Comparison of ENCODE assay signal across 18 cellular contexts in genomic region chr9:114682846-114683245, GRCh38. TPM values are rescaled to one million over a fixed set of nuclear protein-coding genes. Genes with fewer than 3 reads are reported as not detected.
A peak's percentile ranks its signal among the peaks of the same experiment; 100 is the strongest.
DNase-seq lines count a peak whose midpoint lies in the region; ATAC-seq lines count a peak whose summit lies in the region.
"Had no signal": no experiment of that assay in that cellular context is flagged by ENCODE, and none has a peak within 500 bp of the region (broad histone marks: within the 10 kb centered on the region; RNA-seq: fewer than 3 reads in every experiment).

No MANE protein-coding gene starts in this region.

- intact Hi-C loops in activated CD4-positive, alpha-beta memory T cell treated with anti-CD3 and anti-CD28 coated beads for 36 hours (cut with micrococcal nuclease) = loop anchor here (1.0 kb wide), 3 partner anchors 36 to 331 kb away; no protein-coding TSS in a partner anchor
- intact Hi-C loops in left ventricle myocardium superior (cut with micrococcal nuclease) = no loop called here

- no peaks in the 10 kb centered on the region for H3K36me3 ChIP-seq in mesenchymal stem cell (ENCODE audit: control insufficient read depth in 1 of 2, insufficient read depth in 2 of 2, low read depth in 1 of 2, low read length in 2 of 2)
- H3K36me3 ChIP-seq: BE2C had no signal

- no peaks in the 10 kb centered on the region for H3K27me3 Mint-ChIP-seq in activated CD4-positive, alpha-beta memory T cell treated with anti-CD3 and anti-CD28 coated beads for 36 hours
- peaks cover 13% of the 10 kb centered on the region for H3K27me3 Mint-ChIP-seq in activated CD4-positive, alpha-beta memory T cell treated with anti-CD3 and anti-CD28 coated beads, Interleukin-2, amount 10 ng/mL, durations not matched to agents 7 days and 5 days
- H3K27me3 Mint-ChIP-seq in activated naive CD8-positive, alpha-beta T cell treated with anti-CD3 and anti-CD28 coated beads for 36 hours = peaks cover 6% of the 10 kb centered on the region

- no peak overlapping the region for H2BK120ac ChIP-seq in mesenchymal stem cell (ENCODE audit: low read depth, low read length)

- H3K14ac ChIP-seq in mesenchymal stem cell (ENCODE audit: low read length in 2 of 2) = no peak overlapping the region

- H3K27ac ChIP-seq in mesenchymal stem cell (ENCODE audit: low read length, poor library complexity, severe bottlenecking) = no peak overlapping the region
- H3K27ac ChIP-seq: KMS-11 had no signal

- H3K23ac ChIP-seq in mesenchymal stem cell (ENCODE audit: low read length in 2 of 2) = no peak overlapping the region

- no peak overlapping the region for H3K4me3 Mint-ChIP-seq in activated CD4-positive, alpha-beta memory T cell treated with anti-CD3 and anti-CD28 coated beads for 36 hours
- H3K4me3 Mint-ChIP-seq in activated CD4-positive, alpha-beta memory T cell treated with anti-CD3 and anti-CD28 coated beads, Interleukin-2, amount 10 ng/mL, durations not matched to agents 7 days and 5 days = no peak overlapping the region
- no peak overlapping the region for H3K4me3 Mint-ChIP-seq in activated naive CD8-positive, alpha-beta T cell treated with anti-CD3 and anti-CD28 coated beads for 36 hours
- H3K4me3 Mint-ChIP-seq: CD14-positive monocyte, IgD-negative memory B cell had no signal

- H2BK15ac ChIP-seq in mesenchymal stem cell (ENCODE audit: low read depth, poor library complexity, severe bottlenecking) = no peak overlapping the region

- H2AFZ ChIP-seq in mesenchymal stem cell (ENCODE audit: low read depth, low read length) = no peak overlapping the region

- peak overlapping the region; percentile 34 for H3K4me2 ChIP-seq in mesenchymal stem cell (ENCODE audit: low read length, poor library complexity, severe bottlenecking)
- H3K4me2 ChIP-seq: KMS-11 had no signal

- no peak overlapping the region for H3K18ac ChIP-seq in mesenchymal stem cell (ENCODE audit: low read depth in 1 of 2, low read length in 2 of 2)

- no peak for DNase-seq in activated CD4-positive, alpha-beta memory T cell treated with anti-CD3 and anti-CD28 coated beads for 36 hours
- no peak for DNase-seq in activated CD4-positive, alpha-beta memory T cell treated with anti-CD3 and anti-CD28 coated beads, Interleukin-2, amount 10 ng/mL, durations not matched to agents 7 days and 5 days
- DNase-seq in LHCN-M2 (ENCODE audit: low read depth) = peak; percentile 75
- DNase-seq in activated naive CD8-positive, alpha-beta T cell treated with anti-CD3 and anti-CD28 coated beads for 36 hours = no peak
- no peak for DNase-seq in mesenchymal stem cell
- DNase-seq in left ventricle myocardium superior = no peak
- DNase-seq: 8988T, ACHN, BE2C, HCEC 1CT, NCI-H526 treated with DMSO at 0.1 percent for 48 hours had no signal

- no peak overlapping the region for H2BK5ac ChIP-seq in mesenchymal stem cell (ENCODE audit: low read depth, low read length, poor library complexity, severe bottlenecking)

- no peak overlapping the region for H3K4me3 ChIP-seq in mesenchymal stem cell (ENCODE audit: insufficient read depth in 1 of 2, low read depth in 1 of 2, low read length in 2 of 2)

- H4K8ac ChIP-seq in mesenchymal stem cell (ENCODE audit: low read length) = no peak overlapping the region

- no peaks in the 10 kb centered on the region for H3K79me1 ChIP-seq in mesenchymal stem cell (replicated peaks; ENCODE audit: low read length, poor library complexity, severe bottlenecking)

- H3K36me3 Mint-ChIP-seq in activated CD4-positive, alpha-beta memory T cell treated with anti-CD3 and anti-CD28 coated beads for 36 hours = peaks cover 9% of the 10 kb centered on the region
- peaks cover 32% of the 10 kb centered on the region for H3K36me3 Mint-ChIP-seq in activated CD4-positive, alpha-beta memory T cell treated with anti-CD3 and anti-CD28 coated beads, Interleukin-2, amount 10 ng/mL, durations not matched to agents 7 days and 5 days (ENCODE audit: low read depth)
- peaks cover 29% of the 10 kb centered on the region for H3K36me3 Mint-ChIP-seq in activated naive CD8-positive, alpha-beta T cell treated with anti-CD3 and anti-CD28 coated beads for 36 hours
- H3K36me3 Mint-ChIP-seq: CD14-positive monocyte had no signal

- WGBS in mesenchymal stem cell = 74% methylated on average over 3 of the region's 3 CpGs

- no peaks in the 10 kb centered on the region for H3K27me3 ChIP-seq in mesenchymal stem cell (ENCODE audit: control insufficient read depth in 1 of 2, insufficient read depth in 1 of 2, low read length in 2 of 2)

- H2BK12ac ChIP-seq in mesenchymal stem cell (ENCODE audit: low read length in 2 of 2) = no peak overlapping the region

- H3K4me1 ChIP-seq in mesenchymal stem cell (ENCODE audit: control insufficient read depth, insufficient read depth, low read depth, low read length) = peaks cover 5% of the 10 kb centered on the region
- H3K4me1 ChIP-seq: BE2C had no signal

- no peak overlapping the region for H4K91ac ChIP-seq in mesenchymal stem cell (ENCODE audit: low read length)

- H3K4me1 Mint-ChIP-seq in activated CD4-positive, alpha-beta memory T cell treated with anti-CD3 and anti-CD28 coated beads for 36 hours (ENCODE audit: low read depth) = peaks cover 58% of the 10 kb centered on the region
- H3K4me1 Mint-ChIP-seq in activated CD4-positive, alpha-beta memory T cell treated with anti-CD3 and anti-CD28 coated beads, Interleukin-2, amount 10 ng/mL, durations not matched to agents 7 days and 5 days = peaks cover 61% of the 10 kb centered on the region
- H3K4me1 Mint-ChIP-seq in activated naive CD8-positive, alpha-beta T cell treated with anti-CD3 and anti-CD28 coated beads for 36 hours = peaks cover 58% of the 10 kb centered on the region

- no peak overlapping the region for H3K4ac ChIP-seq in mesenchymal stem cell (ENCODE audit: low read depth in 1 of 2, low read length in 2 of 2)

- no peaks in the 10 kb centered on the region for H3K9me3 ChIP-seq in mesenchymal stem cell (ENCODE audit: control insufficient read depth, low read length)
- H3K9me3 ChIP-seq: BE2C had no signal

- CTCF ChIA-PET in activated CD4-positive, alpha-beta memory T cell treated with anti-CD3 and anti-CD28 coated beads for 36 hours (lab: Charles Lee) = interaction anchor here (0.7 to 10.6 kb wide), 17 partner anchors 9 to 841 kb away, joined by 3 to 242 read pairs (median 14); no protein-coding TSS in a partner anchor
- CTCF ChIA-PET in activated CD4-positive, alpha-beta memory T cell treated with anti-CD3 and anti-CD28 coated beads, Interleukin-2, amount 10 ng/mL, durations not matched to agents 7 days and 5 days (lab: Charles Lee) = interaction anchor here (0.6 to 7.6 kb wide), 15 partner anchors 8 to 329 kb away, joined by 3 to 173 read pairs (median 17); partner anchors contain the start of gene TNFSF8

- no peak for ATAC-seq in GM21423 (IDR thresholded peaks at IDR 0.05; ENCODE audit: unreplicated experiment)
- no peak for ATAC-seq in left ventricle myocardium superior
- ATAC-seq in HG03196 (IDR thresholded peaks at IDR 0.05; ENCODE audit: unreplicated experiment) = no peak

- H3K27ac Mint-ChIP-seq in activated CD4-positive, alpha-beta memory T cell treated with anti-CD3 and anti-CD28 coated beads for 36 hours = peak overlapping the region; percentile 4
- no peak overlapping the region for H3K27ac Mint-ChIP-seq in activated CD4-positive, alpha-beta memory T cell treated with anti-CD3 and anti-CD28 coated beads, Interleukin-2, amount 10 ng/mL, durations not matched to agents 7 days and 5 days
- peak overlapping the region; percentile 31 for H3K27ac Mint-ChIP-seq in activated naive CD8-positive, alpha-beta T cell treated with anti-CD3 and anti-CD28 coated beads for 36 hours
- H3K27ac Mint-ChIP-seq: CD14-positive monocyte, IgD-negative memory B cell had no signal

- H2AK5ac ChIP-seq in mesenchymal stem cell (ENCODE audit: low read length, severe bottlenecking) = no peak overlapping the region

- POLR2A ChIA-PET in activated CD4-positive, alpha-beta memory T cell treated with anti-CD3 and anti-CD28 coated beads for 36 hours (lab: Charles Lee) = interaction anchor here (0.7 kb wide), 1 partner anchor 230 kb away, joined by 3 read pairs; no protein-coding TSS in a partner anchor
- POLR2A ChIA-PET in activated CD4-positive, alpha-beta memory T cell treated with anti-CD3 and anti-CD28 coated beads, Interleukin-2, amount 10 ng/mL, durations not matched to agents 7 days and 5 days (lab: Charles Lee) = interaction anchor here (0.6 to 3.6 kb wide), 10 partner anchors 8 to 332 kb away, joined by 3 to 32 read pairs (median 14); partner anchors contain the start of gene TNFSF8

- no peak overlapping the region for H3K9ac ChIP-seq in mesenchymal stem cell (ENCODE audit: low read length)
- H3K9ac ChIP-seq: KMS-11 had no signal

- H3K9me3 Mint-ChIP-seq in activated CD4-positive, alpha-beta memory T cell treated with anti-CD3 and anti-CD28 coated beads for 36 hours = peaks cover 5% of the 10 kb centered on the region
- H3K9me3 Mint-ChIP-seq in activated CD4-positive, alpha-beta memory T cell treated with anti-CD3 and anti-CD28 coated beads, Interleukin-2, amount 10 ng/mL, durations not matched to agents 7 days and 5 days = peaks cover 15% of the 10 kb centered on the region
- H3K9me3 Mint-ChIP-seq in activated naive CD8-positive, alpha-beta T cell treated with anti-CD3 and anti-CD28 coated beads for 36 hours = peaks cover 9% of the 10 kb centered on the region
- H3K9me3 Mint-ChIP-seq: CD14-positive monocyte, IgD-negative memory B cell had no signal

RNA-seq across cellular contexts. Expression of gene TEX48, which starts 0.9 kb away (rescaled TPM):
- 1 to 10 TPM in 1 of 2 experiments, under 1 TPM in 1; 0.57 to 1.2 TPM for total RNA-seq in activated CD4-positive, alpha-beta memory T cell treated with anti-CD3 and anti-CD28 coated beads for 36 hours
- 1 to 10 TPM in 1 of 2 experiments, under 1 TPM in 1; 0.48 to 1.5 TPM for total RNA-seq in activated CD4-positive, alpha-beta memory T cell treated with anti-CD3 and anti-CD28 coated beads, Interleukin-2, amount 10 ng/mL, durations not matched to agents 7 days and 5 days
- total RNA-seq in LHCN-M2 (2014; rRNA removed) = not detected in 2 replicates
- not detected for polyA plus RNA-seq in LHCN-M2 (2012)
- under 1 TPM; 0.70 to 0.80 TPM for total RNA-seq in activated naive CD8-positive, alpha-beta T cell treated with anti-CD3 and anti-CD28 coated beads for 36 hours
- not detected for polyA plus RNA-seq in mesenchymal stem cell (2013, experiment 1 of 2)
- polyA plus RNA-seq in mesenchymal stem cell (2013, experiment 2 of 2) = not detected
- total RNA-seq in left ventricle myocardium superior = not detected
- total RNA-seq: H1, NCI-H460 had no signal
- polyA plus RNA-seq: CD14-positive monocyte, H1, IgD-negative memory B cell had no signal

RNA-seq across cellular contexts. Expression of gene TEX53, which starts 25.2 kb away (rescaled TPM):
- total RNA-seq in activated CD4-positive, alpha-beta memory T cell treated with anti-CD3 and anti-CD28 coated beads for 36 hours = not detected
- total RNA-seq in activated CD4-positive, alpha-beta memory T cell treated with anti-CD3 and anti-CD28 coated beads, Interleukin-2, amount 10 ng/mL, durations not matched to agents 7 days and 5 days = not detected
- total RNA-seq in LHCN-M2 (2014; rRNA removed) = not detected in 2 replicates
- not detected for polyA plus RNA-seq in LHCN-M2 (2012)
- total RNA-seq in activated naive CD8-positive, alpha-beta T cell treated with anti-CD3 and anti-CD28 coated beads for 36 hours = not detected
- polyA plus RNA-seq in mesenchymal stem cell (2013, experiment 1 of 2) = not detected
- not detected for polyA plus RNA-seq in mesenchymal stem cell (2013, experiment 2 of 2)
- total RNA-seq in left ventricle myocardium superior = not detected
- total RNA-seq: H1, NCI-H460 had no signal
- polyA plus RNA-seq: CD14-positive monocyte, H1, IgD-negative memory B cell had no signal
